ENCODE assay signal across 8 cellular contexts in genomic region chr14:91249841-91250616, GRCh38. TPM values are rescaled to one million over a fixed set of nuclear protein-coding genes. Genes with fewer than 3 reads are reported as not detected.
DNase-seq lines count a peak whose midpoint lies in the region; ATAC-seq, FAIRE-seq and TF ChIP-seq lines count a peak whose summit lies in the region.

No MANE protein-coding gene starts in this region.

- H3K27me3 Mint-ChIP-seq in stimulated activated naive CD8-positive, alpha-beta T cell treated with anti-CD3 and anti-CD28 coated beads, Interleukin-15, amount 100 ng/mL, for 72 hours, result no peaks in the 10 kb centered on the region

- peaks cover 6 to 8% of the 10 kb centered on the region in 2 donors for H3K9me3 Mint-ChIP-seq in stimulated activated naive CD8-positive, alpha-beta T cell treated with anti-CD3 and anti-CD28 coated beads, Interleukin-15, amount 100 ng/mL, for 72 hours

- no peaks in the 10 kb centered on the region for H3K4me1 ChIP-seq in HEK293 (ENCODE audit: control insufficient read depth, insufficient read depth, low read length)

- H3K4me3 Mint-ChIP-seq in stimulated activated naive CD8-positive, alpha-beta T cell treated with anti-CD3 and anti-CD28 coated beads, Interleukin-15, amount 100 ng/mL, for 72 hours, result peak overlapping the region; percentile 44 to 67

- no peak for TF ChIP-seq POLR2A in GM12891 (IDR thresholded peaks at IDR 0.05; ENCODE audit: low read depth, low read length)

- no peak overlapping the region for H3K27ac ChIP-seq in HEK293 (ENCODE audit: extremely low read depth, low read depth, low read length)

- peak; percentile 99 for FAIRE-seq in GM12891 (lab: Jason Lieb, UNC)

- H3K9me3 ChIP-seq in HEK293 (ENCODE audit: control insufficient read depth, insufficient read depth, low read depth, low read length), result no peaks in the 10 kb centered on the region

- CTCF ChIA-PET in HEK293 (lab: Yijun Ruan, JAX), result interaction anchor here (0.7 to 1.2 kb wide), 3 partner anchors 73 to 763 kb away, joined by 3 to 5 read pairs (median 3); no protein-coding TSS in a partner anchor

- DNase-seq in AML-193 (lab: John Stamatoyannopoulos, UW) (peak; percentile 93 to 95), GM12891 (ENCODE audit: insufficient read length, low spot score) (peak; percentile 64), M059J (ENCODE audit: low read depth) (peak; percentile 95), SHP77 treated with DMSO at 0.1 percent for 48 hours (lab: John Stamatoyannopoulos, UW) (peak; percentile 51), cortex of kidney (lab: John Stamatoyannopoulos, UW) (no peak)
- DNase-seq in effector CD4-positive, alpha-beta T cell, result peak; percentile 47
- peak; percentile 39 to 73 for DNase-seq in stimulated activated naive CD8-positive, alpha-beta T cell treated with anti-CD3 and anti-CD28 coated beads, Interleukin-15, amount 100 ng/mL, for 72 hours

- H3K27ac Mint-ChIP-seq in stimulated activated naive CD8-positive, alpha-beta T cell treated with anti-CD3 and anti-CD28 coated beads, Interleukin-15, amount 100 ng/mL, for 72 hours, result peak overlapping the region; percentile 87 to 92

- H3K36me3 ChIP-seq in HEK293 (ENCODE audit: control insufficient read depth in 2 of 2, insufficient read depth in 1 of 2, low read length in 2 of 2), result no peaks in the 10 kb centered on the region

- POLR2A ChIA-PET in HEK293 (lab: Yijun Ruan, JAX), result interaction anchor here (0.6 kb wide), 1 partner anchor 56 kb away, joined by 6 read pairs; no protein-coding TSS in a partner anchor

- ATAC-seq in stimulated activated naive CD8-positive, alpha-beta T cell treated with anti-CD3 and anti-CD28 coated beads, Interleukin-15, amount 100 ng/mL, for 72 hours, result peak; percentile 57

- TF ChIP-seq CTCF in HEK293 (tag by site-specific recombination; IDR thresholded peaks at IDR 0.05), result no peak

- no peak overlapping the region for H3K4me3 ChIP-seq in HEK293 (ENCODE audit: low read depth, low read length)

- H3K4me1 Mint-ChIP-seq in stimulated activated naive CD8-positive, alpha-beta T cell treated with anti-CD3 and anti-CD28 coated beads, Interleukin-15, amount 100 ng/mL, for 72 hours, result peaks cover 95% of the 10 kb centered on the region

TF ChIP-seq in GM12891, 5 proteins besides CTCF, POLR2A, EP300 and RAD21:
- TF ChIP-seq SPI1 (IDR thresholded peaks at IDR 0.05; ENCODE audit: low read depth, low read length) (no peak), PAX5 (IDR thresholded peaks at IDR 0.05; ENCODE audit: insufficient read depth, low read length, severe bottlenecking) (no peak), POLR2AphosphoS5 (IDR thresholded peaks at IDR 0.05; ENCODE audit: low read depth, low read length) (no peak), TAF1 (IDR thresholded peaks at IDR 0.05; ENCODE audit: low read depth, low read length) (no peak), POU2F2 (IDR thresholded peaks at IDR 0.05; ENCODE audit: low read depth, low read length) (no peak; the same call in 1 of the 2 replicates)

TF ChIP-seq in HEK293, 187 proteins besides CTCF, POLR2A, EP300 and RAD21:
- no peak for TF ChIP-seq ZNF571 (tag by site-specific recombination; IDR thresholded peaks at IDR 0.05)
- TF ChIP-seq ZBTB20 (tag by site-specific recombination; IDR thresholded peaks at IDR 0.05), result peak; percentile 71

RNA-seq across cellular contexts. Expression of gene GPR68, which starts 5.5 kb away (rescaled TPM):
- 1.7 TPM for polyA plus RNA-seq in GM12891 (2012; ENCODE audit: low read depth, missing spikeins)
- total RNA-seq in M059J (2014; rRNA removed; shearing (Covaris generic)), result 0.71 and 1.6 TPM in 2 replicates
